Comparison of ENCODE assay signal across 18 cellular contexts in the genomic region with DNA sequence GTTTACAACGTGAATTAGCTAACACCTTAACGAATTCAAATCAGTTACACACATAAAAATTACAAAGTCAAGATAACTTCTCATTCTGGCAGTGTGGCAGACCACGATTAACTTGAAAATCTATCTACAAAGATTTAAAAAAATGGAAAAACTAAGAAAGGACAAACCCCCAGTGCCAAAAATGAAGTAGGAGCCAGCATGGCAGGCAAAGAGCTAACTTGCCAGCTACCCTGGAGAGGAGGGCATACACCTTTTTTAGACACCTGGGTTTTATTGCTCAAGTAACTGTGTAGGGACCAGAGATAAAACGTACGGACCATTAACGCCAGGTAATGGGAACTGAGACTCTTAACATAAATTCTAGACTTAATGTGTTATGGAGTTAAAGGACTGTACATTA. TPM values are rescaled to one million over a fixed set of nuclear protein-coding genes. Genes with fewer than 3 reads are reported as not detected.
DNase-seq lines count a peak whose midpoint lies in the region; ATAC-seq, FAIRE-seq and TF ChIP-seq lines count a peak whose summit lies in the region.
"Had no signal": no experiment of that assay in that cellular context is flagged by ENCODE, and none has a peak within 500 bp of the region (broad histone marks: within the 10 kb centered on the region; RNA-seq: fewer than 3 reads in every experiment).

No MANE protein-coding gene starts in this region.

- H3K4me2 ChIP-seq in KMS-11 = peak overlapping the region; percentile 92
- peak overlapping the region; percentile 46; the same call in 1 of the 2 replicates for H3K4me2 ChIP-seq in GM12878 (ENCODE audit: control insufficient read depth, insufficient read depth)

- intact Hi-C loops in GM12878 (cut with micrococcal nuclease; ENCODE audit: unreplicated experiment) = no loop called here

- CTCF ChIA-PET in activated CD4-positive, alpha-beta T cell treated with anti-CD3 and anti-CD28 coated beads, Interleukin-2, amount 10 ng/mL, durations not matched to agents 7 days and 5 days (lab: Charles Lee) = interaction anchor here (2.0 kb wide), 1 partner anchor 48 kb away, joined by 8 read pairs; no protein-coding TSS in a partner anchor
- CTCF ChIA-PET in GM12878 (lab: Yijun Ruan, JAX) = interaction anchor here (1.3 to 11.6 kb wide), 4 partner anchors 13 to 64 kb away, joined by 3 to 220 read pairs (median 4); partner anchors contain the start of gene C17orf50

- in situ Hi-C loops in GM12878 (cut with MboI) = no loop called here

- H4K20me1 ChIP-seq in KMS-11 (ENCODE audit: insufficient read depth) (peaks cover 29% of the 10 kb centered on the region), GM12878 (ENCODE audit: control insufficient read depth, insufficient read depth) (peaks cover 2% of the 10 kb centered on the region; the same call in 1 of the 2 replicates)

- H3K27me3 ChIP-seq in KMS-11 (ENCODE audit: insufficient read depth, low read depth) = no peaks in the 10 kb centered on the region
- no peaks in the 10 kb centered on the region for H3K27me3 ChIP-seq in GM12878 (replicated peaks in 1 of 2; ENCODE audit: control insufficient read depth in 2 of 2, insufficient read depth in 2 of 2, low read length in 1 of 2)

- SMC1A ChIA-PET in GM12878 (lab: Charles Lee; ENCODE audit: uncharacterized antibody, unreplicated experiment) = interaction anchor here (1.2 to 2.2 kb wide), 4 partner anchors 8 to 120 kb away, joined by 3 to 11 read pairs (median 4); partner anchors contain the start of gene C17orf50

- no peak for DNase-seq in activated CD4-positive, alpha-beta T cell treated with anti-CD3 and anti-CD28 coated beads, Interleukin-2, amount 10 ng/mL, durations not matched to agents 7 days and 5 days
- no peak for DNase-seq in activated CD4-positive, alpha-beta T cell treated with anti-CD3 and anti-CD28 coated beads, Interleukin-2, amount 50 U/mL, for 4 hours
- DNase-seq in GM12878 (ENCODE audit: low read depth, low spot score) (no peak), neural crest cell (ENCODE audit: low read depth, low spot score) (no peak), NCI-H1930 (lab: John Stamatoyannopoulos, UW) (no peak), hepatic stellate cell (ENCODE audit: low spot score) (no peak)
- no peak for DNase-seq in stimulated activated CD4-positive, alpha-beta T cell treated with anti-CD3 and anti-CD28 coated beads, Interleukin-1b, Interleukin-23, amount 100 ng/mL, for 48 hours
- DNase-seq: ACHN; activated CD8-positive, alpha-beta memory T cell treated with anti-CD3 and anti-CD28 coated beads, Interleukin-2, amount 50 U/mL, for 48 hours; amygdala; NCI-H2029; NCI-H748 treated with DMSO at 0.1 percent for 48 hours; SHP77; substantia nigra had no signal

- FAIRE-seq in GM12878 (lab: Jason Lieb, UNC) = no peak

- H3K4me3 Mint-ChIP-seq in activated CD4-positive, alpha-beta T cell treated with anti-CD3 and anti-CD28 coated beads, Interleukin-2, amount 10 ng/mL, durations not matched to agents 7 days and 5 days = peak overlapping the region; percentile 7
- H3K4me3 Mint-ChIP-seq in neural crest cell = peak overlapping the region; percentile 35

- no peak for TF ChIP-seq POLR2A in GM12878 (IDR thresholded peaks at IDR 0.05; ENCODE audit: low read depth, low read length)

- H3K36me3 ChIP-seq in KMS-11 (ENCODE audit: insufficient read depth) = no peaks in the 10 kb centered on the region
- H3K36me3 ChIP-seq in GM12878 (ENCODE audit: control insufficient read depth in 2 of 2, insufficient read depth in 2 of 2, low read length in 1 of 2) = peaks cover 0 to 4% of the 10 kb centered on the region in 2 experiments; a peak in 1 of 4 replicates

- peaks cover 41% of the 10 kb centered on the region for H3K4me1 ChIP-seq in KMS-11 (ENCODE audit: low read depth, poor library complexity, severe bottlenecking)
- peaks cover 4% of the 10 kb centered on the region for H3K4me1 ChIP-seq in GM12878 (ENCODE audit: control insufficient read depth, insufficient read depth, low read length)

- H3K4me1 Mint-ChIP-seq in activated CD4-positive, alpha-beta T cell treated with anti-CD3 and anti-CD28 coated beads, Interleukin-2, amount 10 ng/mL, durations not matched to agents 7 days and 5 days = peaks cover 66% of the 10 kb centered on the region
- H3K4me1 Mint-ChIP-seq in neural crest cell = peaks cover 55% of the 10 kb centered on the region

- TF ChIP-seq RAD21 in GM12878 (IDR thresholded peaks at IDR 0.05; ENCODE audit: insufficient read depth, low read depth, low read length) = no peak

- no peak for TF ChIP-seq EP300 in GM12878 (IDR thresholded peaks at IDR 0.05; ENCODE audit: borderline replicate concordance in 1 of 2, control insufficient read depth in 1 of 2, low read depth in 2 of 2, low read length in 2 of 2)

- POLR2A ChIA-PET in activated CD4-positive, alpha-beta T cell treated with anti-CD3 and anti-CD28 coated beads, Interleukin-2, amount 10 ng/mL, durations not matched to agents 7 days and 5 days (lab: Charles Lee) = no interaction called here
- POLR2A ChIA-PET in GM12878 (lab: Charles Lee) = interaction anchor here (0.7 to 0.8 kb wide), 2 partner anchors 19 to 48 kb away, joined by 3 to 5 read pairs; no protein-coding TSS in a partner anchor

- TF ChIP-seq CTCF in KMS-11 (conservative IDR thresholded peaks at IDR 0.05; ENCODE audit: low read depth, low read length) (no peak), GM12878 (IDR thresholded peaks at IDR 0.05 in 2 of 3, conservative IDR thresholded peaks at IDR 0.05 in 1 of 3; ENCODE audit: control insufficient read depth in 2 of 3, extremely low read depth in 1 of 3, insufficient read depth in 1 of 3, low read depth in 3 of 3, low read length in 3 of 3) (no peak), neural crest cell (conservative IDR thresholded peaks at IDR 0.05) (no peak)

- H3K27me3 Mint-ChIP-seq in activated CD4-positive, alpha-beta T cell treated with anti-CD3 and anti-CD28 coated beads, Interleukin-2, amount 10 ng/mL, durations not matched to agents 7 days and 5 days = no peaks in the 10 kb centered on the region
- H3K27me3 Mint-ChIP-seq in neural crest cell (ENCODE audit: low read depth) = no peaks in the 10 kb centered on the region

- H3K79me2 ChIP-seq in KMS-11 (ENCODE audit: insufficient read depth, low read depth) (peaks cover 75% of the 10 kb centered on the region), GM12878 (ENCODE audit: control insufficient read depth, insufficient read depth, low read length) (peaks cover 72% of the 10 kb centered on the region)

- no peak for ATAC-seq in GM12878
- ATAC-seq: HCT116 had no signal

- H2AFZ ChIP-seq in KMS-11 (ENCODE audit: low read depth) (no peak overlapping the region), GM12878 (ENCODE audit: control insufficient read depth, low read depth, low read length) (no peak overlapping the region)

- H3K27ac ChIP-seq in KMS-11 = no peak overlapping the region
- no peak overlapping the region for H3K27ac ChIP-seq in GM12878 (ENCODE audit: control insufficient read depth, insufficient read depth)

- H3K27ac Mint-ChIP-seq in activated CD4-positive, alpha-beta T cell treated with anti-CD3 and anti-CD28 coated beads, Interleukin-2, amount 10 ng/mL, durations not matched to agents 7 days and 5 days = no peak overlapping the region
- no peak overlapping the region for H3K27ac Mint-ChIP-seq in neural crest cell (ENCODE audit: unreplicated experiment)

- peaks cover 21% of the 10 kb centered on the region for H3K36me3 Mint-ChIP-seq in activated CD4-positive, alpha-beta T cell treated with anti-CD3 and anti-CD28 coated beads, Interleukin-2, amount 10 ng/mL, durations not matched to agents 7 days and 5 days (ENCODE audit: low read depth)
- H3K36me3 Mint-ChIP-seq in neural crest cell (ENCODE audit: low read depth) = peaks cover 2% of the 10 kb centered on the region

- BruUV-seq in GM12878 (replicated peaks; lab: Mats Ljungman, UMichigan) = no TSS peak

- WGBS in GM12878 (ENCODE audit: insufficient coverage, insufficient replicate concordance, low lambda C conversion rate, missing lambda C conversion rate) = 62% methylated on average over 6 of the region's 6 CpGs

- H3K4me3 ChIP-seq in KMS-11 (IDR thresholded peaks at IDR 0.05; ENCODE audit: insufficient read depth, low read depth, low read length) = no peak overlapping the region
- peak overlapping the region; percentile 30; the same call in 1 of the 2 replicates for H3K4me3 ChIP-seq in GM12878

- H3K9me3 ChIP-seq in GM12878 (replicated peaks; ENCODE audit: control insufficient read depth, insufficient read depth, low read length) = no peaks in the 10 kb centered on the region

- H3K9ac ChIP-seq in KMS-11 (no peak overlapping the region), GM12878 (ENCODE audit: control insufficient read depth, insufficient read depth, low read length) (no peak overlapping the region; the same call in 1 of the 2 replicates)

- no peaks in the 10 kb centered on the region for H3K9me3 Mint-ChIP-seq in activated CD4-positive, alpha-beta T cell treated with anti-CD3 and anti-CD28 coated beads, Interleukin-2, amount 10 ng/mL, durations not matched to agents 7 days and 5 days
- H3K9me3 Mint-ChIP-seq in neural crest cell = no peaks in the 10 kb centered on the region

- RAD21 ChIA-PET in GM12878 (lab: Charles Lee; ENCODE audit: unreplicated experiment) = no interaction called here

RNA-seq across cellular contexts. Expression of gene TAF15, which starts 2.5 kb away (rescaled TPM):
- 100 to 1,000 TPM; 274 to 311 TPM for total RNA-seq in activated CD4-positive, alpha-beta T cell treated with anti-CD3 and anti-CD28 coated beads, Interleukin-2, amount 10 ng/mL, durations not matched to agents 7 days and 5 days
- 439 and 441 TPM in 2 replicates for total RNA-seq in GM12878 (2013; cell fraction: nucleolus; rRNA removed)
- 41.9 and 46.2 TPM in 2 replicates for total RNA-seq in GM12878 (2014; rRNA removed)
- total RNA-seq in GM12878 (2014; rRNA removed; fragmentation: Illumina TruSeq; extraction: Trizol) = 38.9 and 49.9 TPM in 2 replicates
- total RNA-seq in GM12878 (2021) = 202 and 205 TPM in 2 replicates
- 123 TPM for polyA plus RNA-seq in GM12878 (2011; ENCODE audit: low read depth)
- polyA plus RNA-seq in GM12878 (2011; rRNA removed) = 49.4 and 75.4 TPM in 2 replicates
- polyA plus RNA-seq in GM12878 (2011; cell fraction: cytosol; rRNA removed) = 45.6 and 59.7 TPM in 2 replicates
- polyA plus RNA-seq in GM12878 (2011; cell fraction: nucleus; rRNA removed) = 64.3 and 96.8 TPM in 2 replicates
- 152 and 223 TPM in 2 replicates for polyA plus RNA-seq in GM12878 (2012)
- polyA plus RNA-seq in GM12878 (2014; fragmentation: Illumina TruSeq; extraction: Trizol) = 259 and 331 TPM in 2 replicates
- polyA plus RNA-seq in GM12878 (2014; fragmentation: Nextera tagmentation; extraction: Ambion mirVana) = 10 to 100 TPM in 1 of 2 experiments, 1 to 10 TPM in 1; 9.5 to 17.1 TPM
- 131 and 137 TPM in 2 replicates for polyA plus RNA-seq in GM12878 (2014; rRNA removed)
- 10 to 100 TPM; 24.2 to 25.5 TPM for polyA plus RNA-seq in GM12878 (2016; fragmentation: Nextera tagmentation; extraction: Ambion mirVana)
- 67.4 and 105 TPM in 2 replicates for polyA minus RNA-seq in GM12878 (2011; rRNA and poly(A)+ RNA removed)
- polyA minus RNA-seq in GM12878 (2011; cell fraction: cytosol; rRNA and poly(A)+ RNA removed) = 25.9 and 45.4 TPM in 2 replicates
- polyA minus RNA-seq in GM12878 (2011; cell fraction: nucleus; rRNA and poly(A)+ RNA removed) = 84.5 and 117 TPM in 2 replicates
- total RNA-seq in neural crest cell = 300 and 320 TPM in 2 replicates

RNA-seq across cellular contexts. Expression of gene MMP28, which starts 16.3 kb away (rescaled TPM):
- not detected for total RNA-seq in activated CD4-positive, alpha-beta T cell treated with anti-CD3 and anti-CD28 coated beads, Interleukin-2, amount 10 ng/mL, durations not matched to agents 7 days and 5 days
- not detected in 2 replicates for total RNA-seq in GM12878 (2013; cell fraction: nucleolus; rRNA removed)
- total RNA-seq in GM12878 (2014; rRNA removed) = not detected in 2 replicates
- total RNA-seq in GM12878 (2014; rRNA removed; fragmentation: Illumina TruSeq; extraction: Trizol) = not detected in 2 replicates
- total RNA-seq in GM12878 (2021) = not detected in 2 replicates
- polyA plus RNA-seq in GM12878 (2011; ENCODE audit: low read depth) = not detected
- not detected in 2 replicates for polyA plus RNA-seq in GM12878 (2011; rRNA removed)
- not detected in 2 replicates for polyA plus RNA-seq in GM12878 (2011; cell fraction: cytosol; rRNA removed)
- not detected in 2 replicates for polyA plus RNA-seq in GM12878 (2011; cell fraction: nucleus; rRNA removed)
- not detected in 2 replicates for polyA plus RNA-seq in GM12878 (2012)
- polyA plus RNA-seq in GM12878 (2014; fragmentation: Illumina TruSeq; extraction: Trizol) = not detected in 2 replicates
- not detected for polyA plus RNA-seq in GM12878 (2014; fragmentation: Nextera tagmentation; extraction: Ambion mirVana)
- polyA plus RNA-seq in GM12878 (2014; rRNA removed) = not detected in 2 replicates
- polyA plus RNA-seq in GM12878 (2016; fragmentation: Nextera tagmentation; extraction: Ambion mirVana) = not detected
- polyA minus RNA-seq in GM12878 (2011; rRNA and poly(A)+ RNA removed) = not detected in 2 replicates
- polyA minus RNA-seq in GM12878 (2011; cell fraction: cytosol; rRNA and poly(A)+ RNA removed) = 1.9 TPM in 1 of 2 replicates, not detected in the other
- not detected in 2 replicates for polyA minus RNA-seq in GM12878 (2011; cell fraction: nucleus; rRNA and poly(A)+ RNA removed)
- 0.68 and 0.71 TPM in 2 replicates for total RNA-seq in neural crest cell

RNA-seq across cellular contexts. Expression of gene C17orf50, which starts 51.1 kb away (rescaled TPM):
- not detected for total RNA-seq in activated CD4-positive, alpha-beta T cell treated with anti-CD3 and anti-CD28 coated beads, Interleukin-2, amount 10 ng/mL, durations not matched to agents 7 days and 5 days
- total RNA-seq in GM12878 (2013; cell fraction: nucleolus; rRNA removed) = not detected in 2 replicates
- total RNA-seq in GM12878 (2014; rRNA removed) (not detected in 2 replicates), GM12878 (2014; rRNA removed; fragmentation: Illumina TruSeq; extraction: Trizol) (not detected in 2 replicates), GM12878 (2021) (not detected in 2 replicates), neural crest cell (0.23 TPM in 1 of 2 replicates, not detected in the other)
- not detected for polyA plus RNA-seq in GM12878 (2011; ENCODE audit: low read depth)
- polyA plus RNA-seq in GM12878 (2011; rRNA removed) (not detected in 2 replicates), GM12878 (2014; fragmentation: Illumina TruSeq; extraction: Trizol) (not detected in 2 replicates), GM12878 (2014; fragmentation: Nextera tagmentation; extraction: Ambion mirVana) (not detected), GM12878 (2014; rRNA removed) (not detected in 2 replicates), GM12878 (2016; fragmentation: Nextera tagmentation; extraction: Ambion mirVana) (under 1 TPM in 1 of 2 experiments, not detected in 1; 0.16 TPM)
- polyA plus RNA-seq in GM12878 (2011; cell fraction: cytosol; rRNA removed) = not detected in 2 replicates
- polyA plus RNA-seq in GM12878 (2011; cell fraction: nucleus; rRNA removed) = not detected in 2 replicates
- polyA plus RNA-seq in GM12878 (2012) = not detected in 2 replicates
- not detected in 2 replicates for polyA minus RNA-seq in GM12878 (2011; rRNA and poly(A)+ RNA removed)
- polyA minus RNA-seq in GM12878 (2011; cell fraction: cytosol; rRNA and poly(A)+ RNA removed) = not detected in 2 replicates
- not detected in 2 replicates for polyA minus RNA-seq in GM12878 (2011; cell fraction: nucleus; rRNA and poly(A)+ RNA removed)
- total RNA-seq: lung microvascular endothelial cell, omental fat pad had no signal

RNA-seq across cellular contexts. Expression of gene HEATR9, which starts 56.9 kb away (rescaled TPM):
- total RNA-seq in activated CD4-positive, alpha-beta T cell treated with anti-CD3 and anti-CD28 coated beads, Interleukin-2, amount 10 ng/mL, durations not matched to agents 7 days and 5 days = under 1 TPM; 0.17 to 0.27 TPM
- total RNA-seq in GM12878 (2013; cell fraction: nucleolus; rRNA removed) = 0.40 and 0.42 TPM in 2 replicates
- total RNA-seq in GM12878 (2014; rRNA removed) (0.11 TPM in 1 of 2 replicates, not detected in the other), GM12878 (2014; rRNA removed; fragmentation: Illumina TruSeq; extraction: Trizol) (0.04 TPM in 1 of 2 replicates, not detected in the other), GM12878 (2021) (0.21 and 0.53 TPM in 2 replicates), neural crest cell (not detected in 2 replicates)
- polyA plus RNA-seq in GM12878 (2011; ENCODE audit: low read depth) = not detected
- polyA plus RNA-seq in GM12878 (2011; rRNA removed) (0.43 and 0.50 TPM in 2 replicates), GM12878 (2014; fragmentation: Illumina TruSeq; extraction: Trizol) (0.08 and 0.12 TPM in 2 replicates), GM12878 (2014; fragmentation: Nextera tagmentation; extraction: Ambion mirVana) (under 1 TPM; 0.11 to 0.14 TPM), GM12878 (2014; rRNA removed) (0.17 and 0.36 TPM in 2 replicates), GM12878 (2016; fragmentation: Nextera tagmentation; extraction: Ambion mirVana) (not detected)
- polyA plus RNA-seq in GM12878 (2011; cell fraction: cytosol; rRNA removed) = 0.27 and 0.28 TPM in 2 replicates
- 1.6 and 2.5 TPM in 2 replicates for polyA plus RNA-seq in GM12878 (2011; cell fraction: nucleus; rRNA removed)
- polyA plus RNA-seq in GM12878 (2012) = 0.06 TPM in 1 of 2 replicates, not detected in the other
- 0.29 TPM in 1 of 2 replicates, not detected in the other for polyA minus RNA-seq in GM12878 (2011; rRNA and poly(A)+ RNA removed)
- polyA minus RNA-seq in GM12878 (2011; cell fraction: cytosol; rRNA and poly(A)+ RNA removed) = not detected in 2 replicates
- polyA minus RNA-seq in GM12878 (2011; cell fraction: nucleus; rRNA and poly(A)+ RNA removed) = 0.29 and 0.48 TPM in 2 replicates
- total RNA-seq: lung microvascular endothelial cell, omental fat pad had no signal

RNA-seq across cellular contexts. Expression of gene GAS2L2, which starts 58.7 kb away (rescaled TPM):
- not detected for total RNA-seq in activated CD4-positive, alpha-beta T cell treated with anti-CD3 and anti-CD28 coated beads, Interleukin-2, amount 10 ng/mL, durations not matched to agents 7 days and 5 days
- not detected in 2 replicates for total RNA-seq in GM12878 (2013; cell fraction: nucleolus; rRNA removed)
- total RNA-seq in GM12878 (2014; rRNA removed) (not detected in 2 replicates), GM12878 (2014; rRNA removed; fragmentation: Illumina TruSeq; extraction: Trizol) (not detected in 2 replicates), GM12878 (2021) (not detected in 2 replicates), neural crest cell (0.12 and 0.16 TPM in 2 replicates)
- polyA plus RNA-seq in GM12878 (2011; ENCODE audit: low read depth) = not detected
- polyA plus RNA-seq in GM12878 (2011; rRNA removed) (not detected in 2 replicates), GM12878 (2014; fragmentation: Illumina TruSeq; extraction: Trizol) (0.01 TPM in 1 of 2 replicates, not detected in the other), GM12878 (2014; fragmentation: Nextera tagmentation; extraction: Ambion mirVana) (not detected), GM12878 (2014; rRNA removed) (not detected in 2 replicates), GM12878 (2016; fragmentation: Nextera tagmentation; extraction: Ambion mirVana) (not detected)
- 0.03 TPM in 1 of 2 replicates, not detected in the other for polyA plus RNA-seq in GM12878 (2011; cell fraction: cytosol; rRNA removed)
- polyA plus RNA-seq in GM12878 (2011; cell fraction: nucleus; rRNA removed) = 0.03 TPM in 1 of 2 replicates, not detected in the other
- polyA plus RNA-seq in GM12878 (2012) = not detected in 2 replicates
- not detected in 2 replicates for polyA minus RNA-seq in GM12878 (2011; rRNA and poly(A)+ RNA removed)
- polyA minus RNA-seq in GM12878 (2011; cell fraction: cytosol; rRNA and poly(A)+ RNA removed) = not detected in 2 replicates
- not detected in 2 replicates for polyA minus RNA-seq in GM12878 (2011; cell fraction: nucleus; rRNA and poly(A)+ RNA removed)
